8 cellular contexts compared by ENCODE assay signal in the genomic region with DNA sequence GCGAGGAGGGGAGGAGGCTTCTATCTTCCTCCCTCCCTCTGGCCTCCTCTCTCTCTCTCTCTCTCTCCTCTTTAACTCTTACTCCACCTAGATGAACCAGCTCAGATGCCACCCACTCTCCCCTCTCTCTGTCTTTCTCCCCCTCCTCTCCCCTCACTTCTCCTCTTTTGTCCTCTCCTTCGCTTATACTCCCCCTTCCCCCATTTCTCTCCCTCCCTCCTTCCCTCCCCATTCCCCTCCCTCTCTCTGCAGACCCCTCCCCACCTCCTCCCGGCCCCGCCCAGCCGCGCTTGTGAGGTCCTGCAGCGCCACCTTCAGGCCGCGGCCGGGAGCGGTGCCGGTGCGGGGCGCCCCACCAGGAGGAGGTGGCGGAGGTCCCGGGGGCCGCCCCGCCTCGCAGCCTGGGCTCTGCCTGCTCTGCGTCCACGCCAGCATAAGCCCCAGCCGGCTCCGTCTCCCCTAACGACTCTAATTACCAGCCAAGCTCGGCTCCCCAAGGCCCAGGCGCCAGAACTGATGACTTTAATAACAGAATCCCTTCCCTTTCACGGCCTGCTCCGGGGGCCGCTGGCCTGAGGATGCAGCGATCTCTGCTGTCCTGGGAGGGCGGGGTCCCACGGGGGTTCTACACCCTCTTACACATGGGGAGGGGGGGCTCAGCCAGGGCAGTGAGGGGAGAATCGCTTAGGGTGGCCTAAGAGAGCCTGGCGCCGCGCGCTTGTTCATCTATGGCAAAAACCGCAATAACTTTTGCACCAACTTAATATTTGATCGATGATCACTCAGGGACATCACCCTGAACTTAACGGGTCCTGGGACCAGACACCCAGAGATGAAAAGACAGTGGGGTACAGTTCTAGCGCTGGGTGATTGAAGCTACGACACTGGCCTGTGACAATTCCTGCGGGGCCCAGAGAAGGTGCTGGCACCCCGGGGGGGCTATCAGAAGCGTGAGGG.
DNase-seq lines count a peak whose midpoint lies in the region; ATAC-seq, FAIRE-seq and TF ChIP-seq lines count a peak whose summit lies in the region.

No MANE protein-coding gene starts in this region.

- intact Hi-C loops in right cardiac atrium (cut with DNase I) = loop anchor here (5.0 to 10.0 kb wide), 3 partner anchors 291 to 851 kb away; partner anchors contain the start of genes MECR (in 3 of the 4) and PTPRU (in 3 of the 4)

- no peak overlapping the region for H3K27ac Mint-ChIP-seq in activated naive CD4-positive, alpha-beta T cell treated with anti-CD3 and anti-CD28 coated beads, Interleukin-2, amount 50 U/mL, for 72 hours

- ATAC-seq in activated naive CD4-positive, alpha-beta T cell treated with anti-CD3 and anti-CD28 coated beads, Interleukin-2, amount 50 U/mL, for 72 hours = peak; percentile 26 to 70
- ATAC-seq in right cardiac atrium (peak; percentile 38 to 59), GM19324 (IDR thresholded peaks at IDR 0.05; ENCODE audit: low FRiP score, unreplicated experiment) (no peak), GM21526 (IDR thresholded peaks at IDR 0.05; ENCODE audit: low FRiP score, unreplicated experiment) (no peak)

- peaks cover 2 to 3% of the 10 kb centered on the region in 2 donors for H3K36me3 Mint-ChIP-seq in activated naive CD4-positive, alpha-beta T cell treated with anti-CD3 and anti-CD28 coated beads, Interleukin-2, amount 50 U/mL, for 72 hours

- no peaks in the 10 kb centered on the region for H3K9me3 ChIP-seq in MG63
- no peaks in the 10 kb centered on the region for H3K9me3 ChIP-seq in right cardiac atrium (ENCODE audit: control insufficient read depth, low read length)
- no peaks in the 10 kb centered on the region for H3K9me3 ChIP-seq in skeletal muscle satellite cell (replicated peaks; ENCODE audit: low read length)

- DNase-seq in D721Med (ENCODE audit: insufficient read length, low spot score) = peak; percentile 61
- peak; percentile 47 for DNase-seq in MG63
- DNase-seq in activated naive CD4-positive, alpha-beta T cell treated with anti-CD3 and anti-CD28 coated beads, Interleukin-2, amount 50 U/mL, for 72 hours (ENCODE audit: low spot score in 2 of 2) = peak in 1 of 2 donors; percentile 69
- peak; percentile 65 to 88 (median 87) for DNase-seq in right cardiac atrium
- DNase-seq in NCI-H187 treated with DMSO at 0.1 percent for 48 hours (lab: John Stamatoyannopoulos, UW) = no peak

- H3K27me3 ChIP-seq in MG63 (no peaks in the 10 kb centered on the region), right cardiac atrium (ENCODE audit: control insufficient read depth, insufficient read depth) (no peaks in the 10 kb centered on the region), skeletal muscle satellite cell (ENCODE audit: control insufficient read depth, insufficient read depth, low read length) (no peaks in the 10 kb centered on the region)

- H3K4me1 ChIP-seq in right cardiac atrium (ENCODE audit: control insufficient read depth, insufficient read depth, low read length) (peaks cover 8% of the 10 kb centered on the region), skeletal muscle satellite cell (ENCODE audit: control insufficient read depth, insufficient read depth, low read length) (peaks cover 19% of the 10 kb centered on the region)

- H3K27ac ChIP-seq in right cardiac atrium (ENCODE audit: low read length) = no peak overlapping the region

- H3K9ac ChIP-seq in skeletal muscle satellite cell (ENCODE audit: low read depth, low read length) = no peak overlapping the region

- H3K4me2 ChIP-seq in skeletal muscle satellite cell (ENCODE audit: low read length) = peak overlapping the region; percentile 59

- H3K36me3 ChIP-seq in MG63 = no peaks in the 10 kb centered on the region
- no peaks in the 10 kb centered on the region for H3K36me3 ChIP-seq in skeletal muscle satellite cell (ENCODE audit: insufficient read depth, low read length)

- TF ChIP-seq CTCF in D721Med (IDR thresholded peaks at IDR 0.05; ENCODE audit: insufficient read depth, missing control alignments) = peak; percentile 52

- WGBS in right cardiac atrium = 21% methylated on average over 45 of the region's 45 CpGs

- peaks cover 2 to 10% of the 10 kb centered on the region in 2 donors for H3K9me3 Mint-ChIP-seq in activated naive CD4-positive, alpha-beta T cell treated with anti-CD3 and anti-CD28 coated beads, Interleukin-2, amount 50 U/mL, for 72 hours

- FAIRE-seq in D721Med (lab: Jason Lieb, UNC) = no peak

- no peak overlapping the region for H3K4me3 ChIP-seq in MG63
- H3K4me3 ChIP-seq in right cardiac atrium (ENCODE audit: low read length) = no peak overlapping the region
- H3K4me3 ChIP-seq in skeletal muscle satellite cell (ENCODE audit: low read length) = no peak overlapping the region

Comparison
In these comparisons a context has a peak if more than half of its experiments do, and no peak if none do; other contexts are left out.
1. ATAC-seq: peak in activated naive CD4-positive, alpha-beta T cell treated with anti-CD3 and anti-CD28 coated beads, Interleukin-2, amount 50 U/mL, for 72 hours (2 of 2) and right cardiac atrium (2 of 2); none in GM19324 (single experiment) and GM21526 (single experiment).